In the genomic region with DNA sequence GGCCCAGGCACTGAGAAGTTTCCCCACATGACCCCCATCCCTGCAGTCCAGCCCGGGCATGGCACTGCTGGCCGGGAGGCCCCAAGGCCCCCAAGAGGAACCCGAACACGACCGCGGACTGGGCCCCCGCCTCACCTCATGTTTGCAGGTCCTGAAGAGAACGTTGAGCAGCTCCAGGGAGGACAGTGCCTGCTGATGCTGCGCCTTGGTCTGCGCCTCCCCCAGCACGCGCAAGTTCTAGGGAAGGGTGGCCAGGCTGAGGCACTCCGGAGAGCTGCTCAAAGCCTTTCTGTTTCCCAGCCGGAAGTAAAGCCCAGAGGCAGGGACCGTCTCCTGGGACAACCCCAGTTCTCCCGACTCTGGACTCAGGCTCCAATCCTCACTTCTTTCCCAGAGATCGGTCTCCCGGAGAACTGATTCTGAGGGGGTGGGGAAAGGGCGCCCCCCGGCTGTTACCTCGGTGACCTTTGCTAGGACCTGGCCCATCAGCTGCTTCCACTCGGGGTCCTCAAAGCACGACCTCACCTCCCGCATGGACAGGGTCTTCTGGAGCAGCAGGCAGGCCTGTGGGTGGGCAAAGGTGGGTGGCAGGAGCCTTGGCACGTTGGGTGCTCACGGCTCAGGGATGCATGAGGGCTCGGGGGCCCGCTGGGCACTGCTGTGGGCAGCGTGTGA, we compare ENCODE assay signal across 19 cellular contexts. TPM values are rescaled to one million over a fixed set of nuclear protein-coding genes. Genes with fewer than 3 reads are reported as not detected.
DNase-seq lines count a peak whose midpoint lies in the region; ATAC-seq and TF ChIP-seq lines count a peak whose summit lies in the region.
"Had no signal": no experiment of that assay in that cellular context is flagged by ENCODE, and none has a peak within 500 bp of the region (broad histone marks: within the 10 kb centered on the region; RNA-seq: fewer than 3 reads in every experiment).

No MANE protein-coding gene starts in this region.

- peaks cover 44% of the 10 kb centered on the region for H3K4me1 ChIP-seq in lower lobe of right lung

- H3K4me3 ChIP-seq in lower lobe of right lung, result no peak overlapping the region
- H3K4me3 ChIP-seq: testis had no signal

- peaks cover 87% of the 10 kb centered on the region for H3K36me3 ChIP-seq in lower lobe of right lung

- no peak for TF ChIP-seq CTCF in lower lobe of right lung (IDR thresholded peaks at IDR 0.05)

- H3K27me3 ChIP-seq in lower lobe of right lung (ENCODE audit: low read depth), result no peaks in the 10 kb centered on the region
- H3K27me3 ChIP-seq: testis had no signal

- peak overlapping the region; percentile 54 for H3K27ac ChIP-seq in cingulate gyrus (ENCODE audit: low read depth, low read length)
- H3K27ac ChIP-seq in lower lobe of right lung, result peak overlapping the region; percentile 56
- peak overlapping the region; percentile 52 for H3K27ac ChIP-seq in temporal lobe (ENCODE audit: low read depth, low read length)
- H3K27ac ChIP-seq: 22Rv1, C4-2B, testis had no signal

- DNase-seq in DMS 273 (lab: John Stamatoyannopoulos, UW; ENCODE audit: unreplicated experiment) (peak; percentile 33), DMS 273 treated with DMSO at 0.1 percent for 48 hours (lab: John Stamatoyannopoulos, UW) (no peak), lower lobe of right lung (peak; percentile 45), NCI-H1105 (lab: John Stamatoyannopoulos, UW) (no peak), NCI-H1105 treated with DMSO at 0.1 percent for 48 hours (lab: John Stamatoyannopoulos, UW) (no peak)
- DNase-seq: activated CD4-positive, alpha-beta memory T cell treated with anti-CD3 and anti-CD28 coated beads for 36 hours; EL; NCI-H1048; NK-92 treated with Interleukin-12 subunit alpha and Interleukin-12 subunit beta, amount 100 ng/mL, for 24 hours; stimulated activated CD4-positive, alpha-beta T cell treated with anti-CD3 and anti-CD28 coated beads, Interleukin-12 subunit alpha, Interleukin-12 subunit beta, amount 100 ng/mL, for 4 hours; testis had no signal

- intact Hi-C loops in lower lobe of right lung (cut with DNase I), result no loop called here

- H3K9me3 ChIP-seq in lower lobe of right lung, result no peaks in the 10 kb centered on the region
- H3K9me3 ChIP-seq: testis had no signal

- ATAC-seq in lower lobe of right lung, result no peak
- ATAC-seq in GM18861 (IDR thresholded peaks at IDR 0.05; ENCODE audit: unreplicated experiment), result no peak

RNA-seq across cellular contexts. Expression of gene MYBBP1A, which starts 13.7 kb away (rescaled TPM):
- total RNA-seq in lower lobe of right lung (38.8 TPM), temporal lobe (16.2 TPM)

RNA-seq across cellular contexts. Expression of gene GGT6, which starts 18.9 kb away (rescaled TPM):
- total RNA-seq in lower lobe of right lung, result 3.7 TPM
- not detected for total RNA-seq in temporal lobe
- total RNA-seq: activated CD4-positive, alpha-beta memory T cell treated with anti-CD3 and anti-CD28 coated beads for 36 hours; activated T-helper 1 cell treated with anti-CD3 and anti-CD28 coated beads, Interleukin-12 subunit alpha, Interleukin-12 subunit beta, Interleukin-2, Interleukin-4 antibody, amounts not matched to agents 30 ng/mL and 10 ng/mL and 1 ng/mL, durations not matched to agents 14 hours and 24 hours and 36 hours; mesenteric fat pad; SK-MEL-5 had no signal

RNA-seq across cellular contexts. Expression of gene SPNS2, which starts 42.8 kb away (rescaled TPM):
- 42.0 TPM for total RNA-seq in lower lobe of right lung
- total RNA-seq in temporal lobe, result 7.9 TPM
- total RNA-seq: activated T-helper 1 cell treated with anti-CD3 and anti-CD28 coated beads, Interleukin-12 subunit alpha, Interleukin-12 subunit beta, Interleukin-2, Interleukin-4 antibody, amounts not matched to agents 30 ng/mL and 10 ng/mL and 1 ng/mL, durations not matched to agents 14 hours and 24 hours and 36 hours had no signal

RNA-seq across cellular contexts. Expression of gene SMTNL2, which starts 42.9 kb away (rescaled TPM):
- total RNA-seq in lower lobe of right lung, result 6.4 TPM
- total RNA-seq in temporal lobe, result 2.5 TPM
- total RNA-seq: activated CD4-positive, alpha-beta memory T cell treated with anti-CD3 and anti-CD28 coated beads for 36 hours; activated T-helper 1 cell treated with anti-CD3 and anti-CD28 coated beads, Interleukin-12 subunit alpha, Interleukin-12 subunit beta, Interleukin-2, Interleukin-4 antibody, amounts not matched to agents 30 ng/mL and 10 ng/mL and 1 ng/mL, durations not matched to agents 14 hours and 24 hours and 36 hours had no signal

Comparison
In these comparisons a context has a peak if more than half of its experiments do, and no peak if none do; other contexts are left out.
1. DNase-seq: peak in DMS 273 (single experiment) and lower lobe of right lung (single experiment); none in DMS 273 treated with DMSO at 0.1 percent for 48 hours (single experiment), NCI-H1105 (single experiment) and NCI-H1105 treated with DMSO at 0.1 percent for 48 hours (single experiment).
2. Peak in every context shown above with its lines, with median percentiles within 50 percentile points of each other: H3K27ac ChIP-seq.